In the genomic region with DNA sequence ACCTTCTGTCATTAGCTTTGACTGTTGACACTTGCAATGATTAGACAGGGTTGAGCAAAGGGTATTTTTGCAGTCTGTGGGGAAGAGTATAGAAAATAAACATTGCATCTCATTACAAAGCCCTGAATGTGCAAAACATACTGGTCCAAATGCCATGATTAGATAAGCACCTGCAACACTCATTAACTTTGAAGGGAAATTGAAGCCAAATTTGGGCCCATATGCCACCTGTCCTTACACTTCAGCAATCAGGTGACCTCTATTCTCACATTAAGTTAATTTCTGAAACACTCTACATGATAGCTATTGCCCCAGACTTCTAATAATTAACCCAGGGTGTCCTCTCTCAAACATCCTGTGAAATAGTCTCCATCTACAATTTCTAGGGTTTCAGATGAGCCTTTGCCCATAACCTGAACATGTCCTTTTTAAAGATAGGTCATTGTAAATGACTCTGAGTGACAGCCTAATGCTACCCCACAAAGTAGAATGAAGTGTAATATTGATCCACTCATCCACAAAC, we compare ENCODE assay signal across 13 cellular contexts.
DNase-seq lines count a peak whose midpoint lies in the region; ATAC-seq, FAIRE-seq and TF ChIP-seq lines count a peak whose summit lies in the region.
"Had no signal": no experiment of that assay in that cellular context is flagged by ENCODE, and none has a peak within 500 bp of the region (broad histone marks: within the 10 kb centered on the region; RNA-seq: fewer than 3 reads in every experiment).

No MANE protein-coding gene starts in this region.

- peaks cover 3 to 28% (median 16%) of the 10 kb centered on the region in 4 donors for H3K4me1 Mint-ChIP-seq in CD4-positive, alpha-beta memory T cell
- peaks cover 19% of the 10 kb centered on the region for H3K4me1 Mint-ChIP-seq in activated CD4-positive, alpha-beta memory T cell treated with anti-CD3 and anti-CD28 coated beads, Interleukin-2, amount 10 ng/mL, durations not matched to agents 7 days and 5 days

- DNase-seq in GM18507 (ENCODE audit: extremely low spot score, insufficient read length, low read depth) (no peak), RPMI8226 (peak; percentile 30), D721Med (ENCODE audit: insufficient read length, low spot score) (no peak)
- DNase-seq in CD4-positive, alpha-beta memory T cell: no peak
- DNase-seq in activated CD4-positive, alpha-beta memory T cell treated with anti-CD3 and anti-CD28 coated beads, Interleukin-2, amount 10 ng/mL, durations not matched to agents 7 days and 5 days: no peak
- DNase-seq in activated effector memory CD4-positive, alpha-beta T cell treated with anti-CD3 and anti-CD28 coated beads, Interleukin-2, amount 50 U/mL, for 16 hours: no peak
- DNase-seq: activated naive CD4-positive, alpha-beta T cell treated with anti-CD3 and anti-CD28 coated beads, Interleukin-2, amount 10 ng/mL, durations not matched to agents 7 days and 5 days; substantia nigra had no signal

- H3K4me3 Mint-ChIP-seq in CD4-positive, alpha-beta memory T cell: no peak overlapping the region
- no peak overlapping the region for H3K4me3 Mint-ChIP-seq in activated CD4-positive, alpha-beta memory T cell treated with anti-CD3 and anti-CD28 coated beads, Interleukin-2, amount 10 ng/mL, durations not matched to agents 7 days and 5 days
- H3K4me3 Mint-ChIP-seq: activated naive CD4-positive, alpha-beta T cell treated with anti-CD3 and anti-CD28 coated beads, Interleukin-2, amount 10 ng/mL, durations not matched to agents 7 days and 5 days; B cell; dendritic cell treated with granulocyte-macrophage colony-stimulating factor and Interleukin-4, amounts not matched to agents 40 ng/mL and 50 ng/mL, for 4 days had no signal

- peak overlapping the region in 1 of 7 donors; percentile 42 for H3K27ac Mint-ChIP-seq in CD4-positive, alpha-beta memory T cell
- no peak overlapping the region for H3K27ac Mint-ChIP-seq in activated CD4-positive, alpha-beta memory T cell treated with anti-CD3 and anti-CD28 coated beads, Interleukin-2, amount 10 ng/mL, durations not matched to agents 7 days and 5 days
- H3K27ac Mint-ChIP-seq: activated naive CD4-positive, alpha-beta T cell treated with anti-CD3 and anti-CD28 coated beads, Interleukin-2, amount 10 ng/mL, durations not matched to agents 7 days and 5 days; B cell; dendritic cell treated with granulocyte-macrophage colony-stimulating factor and Interleukin-4, amounts not matched to agents 40 ng/mL and 50 ng/mL, for 4 days had no signal

- FAIRE-seq in GM18507 (lab: Jason Lieb, UNC) (peak; percentile 97), D721Med (lab: Jason Lieb, UNC) (no peak)

- ATAC-seq in GM21423 (IDR thresholded peaks at IDR 0.05; ENCODE audit: unreplicated experiment): peak; percentile 76
- ATAC-seq in HG03135 (IDR thresholded peaks at IDR 0.05; ENCODE audit: unreplicated experiment): peak; percentile 78

- H3K4me1 ChIP-seq in CD4-positive, alpha-beta memory T cell (ENCODE audit: insufficient read depth, low read length): peaks cover 12% of the 10 kb centered on the region

- intact Hi-C loops in CD4-positive, alpha-beta memory T cell (cut with micrococcal nuclease): no loop called here

- H3K36me3 ChIP-seq in CD4-positive, alpha-beta memory T cell (ENCODE audit: insufficient read depth, low read length): no peaks in the 10 kb centered on the region

- H3K27me3 Mint-ChIP-seq in CD4-positive, alpha-beta memory T cell: no peaks in the 10 kb centered on the region
- no peaks in the 10 kb centered on the region for H3K27me3 Mint-ChIP-seq in activated CD4-positive, alpha-beta memory T cell treated with anti-CD3 and anti-CD28 coated beads, Interleukin-2, amount 10 ng/mL, durations not matched to agents 7 days and 5 days
- H3K27me3 Mint-ChIP-seq: activated naive CD4-positive, alpha-beta T cell treated with anti-CD3 and anti-CD28 coated beads, Interleukin-2, amount 10 ng/mL, durations not matched to agents 7 days and 5 days; B cell; dendritic cell treated with granulocyte-macrophage colony-stimulating factor and Interleukin-4, amounts not matched to agents 40 ng/mL and 50 ng/mL, for 4 days had no signal

- no peaks in the 10 kb centered on the region for H3K27me3 ChIP-seq in CD4-positive, alpha-beta memory T cell (ENCODE audit: insufficient read depth, low read length)

- peaks cover 0 to 5% (median 1%) of the 10 kb centered on the region in 8 donors for H3K9me3 Mint-ChIP-seq in CD4-positive, alpha-beta memory T cell
- H3K9me3 Mint-ChIP-seq in activated CD4-positive, alpha-beta memory T cell treated with anti-CD3 and anti-CD28 coated beads, Interleukin-2, amount 10 ng/mL, durations not matched to agents 7 days and 5 days: peaks cover 8% of the 10 kb centered on the region
- H3K9me3 Mint-ChIP-seq: dendritic cell treated with granulocyte-macrophage colony-stimulating factor and Interleukin-4, amounts not matched to agents 40 ng/mL and 50 ng/mL, for 4 days had no signal

- TF ChIP-seq CTCF in D721Med (IDR thresholded peaks at IDR 0.05; ENCODE audit: insufficient read depth, missing control alignments): no peak

- no peaks in the 10 kb centered on the region for H3K36me3 Mint-ChIP-seq in CD4-positive, alpha-beta memory T cell
- peaks cover 10% of the 10 kb centered on the region for H3K36me3 Mint-ChIP-seq in activated CD4-positive, alpha-beta memory T cell treated with anti-CD3 and anti-CD28 coated beads, Interleukin-2, amount 10 ng/mL, durations not matched to agents 7 days and 5 days (ENCODE audit: low read depth)

- CTCF ChIA-PET in CD4-positive, alpha-beta memory T cell (lab: Charles Lee; ENCODE audit: partially characterized antibody): interaction anchor here (1.2 to 1.4 kb wide), 2 partner anchors 23 to 53 kb away, joined by 3 to 6 read pairs; no protein-coding TSS in a partner anchor
- CTCF ChIA-PET in activated CD4-positive, alpha-beta memory T cell treated with anti-CD3 and anti-CD28 coated beads, Interleukin-2, amount 10 ng/mL, durations not matched to agents 7 days and 5 days (lab: Charles Lee): interaction anchor here (0.9 kb wide), 1 partner anchor 24 kb away, joined by 3 read pairs; no protein-coding TSS in a partner anchor

- H3K4me3 ChIP-seq in CD4-positive, alpha-beta memory T cell (ENCODE audit: low read length in 2 of 2): no peak overlapping the region

- POLR2A ChIA-PET in CD4-positive, alpha-beta memory T cell (lab: Charles Lee; ENCODE audit: partially characterized antibody): interaction anchor here (1.0 to 3.4 kb wide), 2 partner anchors 10 to 401 kb away, joined by 3 to 11 read pairs; a partner anchor contains a TSS
- POLR2A ChIA-PET in activated CD4-positive, alpha-beta memory T cell treated with anti-CD3 and anti-CD28 coated beads, Interleukin-2, amount 10 ng/mL, durations not matched to agents 7 days and 5 days (lab: Charles Lee): interaction anchor here (3.1 kb wide), 1 partner anchor 9 kb away, joined by 7 read pairs; no protein-coding TSS in a partner anchor

- no peak overlapping the region for H3K27ac ChIP-seq in CD4-positive, alpha-beta memory T cell (ENCODE audit: low read depth, low read length)
- H3K27ac ChIP-seq: RWPE1 had no signal

- H3K9me3 ChIP-seq in CD4-positive, alpha-beta memory T cell (ENCODE audit: control insufficient read depth in 1 of 2, low read length in 2 of 2): no peaks in the 10 kb centered on the region
